Comparison of ENCODE assay signal across 15 cellular contexts in genomic region chr19:2589441-2589840, GRCh38.
DNase-seq lines count a peak whose midpoint lies in the region; ATAC-seq, FAIRE-seq and TF ChIP-seq lines count a peak whose summit lies in the region.
"Had no signal": no experiment of that assay in that cellular context is flagged by ENCODE, and none has a peak within 500 bp of the region (broad histone marks: within the 10 kb centered on the region; RNA-seq: fewer than 3 reads in every experiment).

No MANE protein-coding gene starts in this region.

- H3K27me3 Mint-ChIP-seq in Caco-2 (ENCODE audit: insufficient read depth, unreplicated experiment) (no peaks in the 10 kb centered on the region), activated B cell treated with CpG ODN at 0.5 μM for 24 hours (no peaks in the 10 kb centered on the region)

- TF ChIP-seq CTCF in Caco-2 (IDR thresholded peaks at IDR 0.05; ENCODE audit: insufficient read depth in 1 of 2, low read depth in 1 of 2, low read length in 1 of 2, severe bottlenecking in 1 of 2, unreplicated experiment in 1 of 2), result no peak
- no peak for TF ChIP-seq CTCF in activated B cell treated with CpG ODN at 0.5 μM for 24 hours (IDR thresholded peaks at IDR 0.05)
- TF ChIP-seq CTCF in lower lobe of right lung (IDR thresholded peaks at IDR 0.05), result no peak

- no peak for TF ChIP-seq POLR2A in H54 (IDR thresholded peaks at IDR 0.05; ENCODE audit: low read depth, low read length)

- intact Hi-C loops in Caco-2 (cut with micrococcal nuclease; ENCODE audit: unreplicated experiment) (no loop called here), activated B cell treated with CpG ODN at 0.5 μM for 24 hours (cut with micrococcal nuclease) (no loop called here), lower lobe of right lung (cut with DNase I) (no loop called here), sciatic nerve (cut with DNase I) (no loop called here)

- no peak overlapping the region for H3K27ac ChIP-seq in lower lobe of right lung

- H3K4me3 Mint-ChIP-seq in Caco-2 (ENCODE audit: unreplicated experiment) (no peak overlapping the region), activated B cell treated with CpG ODN at 0.5 μM for 24 hours (no peak overlapping the region)
- H3K4me3 Mint-ChIP-seq: CD14-positive monocyte had no signal

- peaks cover 32% of the 10 kb centered on the region for H3K4me1 ChIP-seq in Caco-2
- H3K4me1 ChIP-seq in lower lobe of right lung, result no peaks in the 10 kb centered on the region

- H3K9me3 ChIP-seq in Caco-2 (no peaks in the 10 kb centered on the region), lower lobe of right lung (no peaks in the 10 kb centered on the region)

- BruUV-seq in Caco-2 (replicated peaks; lab: Mats Ljungman, UMichigan), result no TSS peak

- H3K4me3 ChIP-seq in Caco-2 (ENCODE audit: low read depth, low read length) (no peak overlapping the region), lower lobe of right lung (no peak overlapping the region)

- POLR2A ChIA-PET in Caco-2 (lab: Charles Lee) (no interaction called here), activated B cell treated with CpG ODN at 0.5 μM for 24 hours (lab: Charles Lee) (interaction anchor here (0.8 to 0.9 kb wide), 2 partner anchors 10 to 111 kb away, joined by 3 read pairs; no protein-coding TSS in a partner anchor)

- peaks cover 6% of the 10 kb centered on the region for H3K36me3 Mint-ChIP-seq in Caco-2 (ENCODE audit: insufficient read depth, unreplicated experiment)
- peaks cover 41% of the 10 kb centered on the region for H3K36me3 Mint-ChIP-seq in activated B cell treated with CpG ODN at 0.5 μM for 24 hours (ENCODE audit: low read depth)
- H3K36me3 Mint-ChIP-seq: CD14-positive monocyte had no signal

- ATAC-seq in activated B cell treated with CpG ODN at 0.5 μM for 24 hours (ENCODE audit: low read depth) (no peak), lower lobe of right lung (no peak), sciatic nerve (no peak), HG02938 (IDR thresholded peaks at IDR 0.05; ENCODE audit: unreplicated experiment) (no peak)

- H3K9me3 Mint-ChIP-seq in Caco-2 (ENCODE audit: unreplicated experiment) (peaks cover 14% of the 10 kb centered on the region), activated B cell treated with CpG ODN at 0.5 μM for 24 hours (no peaks in the 10 kb centered on the region)

- H3K36me3 ChIP-seq in Caco-2 (ENCODE audit: control insufficient read depth, insufficient read depth, low read length) (no peaks in the 10 kb centered on the region), lower lobe of right lung (no peaks in the 10 kb centered on the region)

- no peak for FAIRE-seq in H54 (lab: Jason Lieb, UNC)
- FAIRE-seq: RCC 7860 had no signal

- H3K4me1 Mint-ChIP-seq in Caco-2 (ENCODE audit: low read depth, unreplicated experiment) (peaks cover 34% of the 10 kb centered on the region), activated B cell treated with CpG ODN at 0.5 μM for 24 hours (peaks cover 41% of the 10 kb centered on the region)

- CTCF ChIA-PET in Caco-2 (lab: Charles Lee), result interaction anchor here (0.6 to 0.7 kb wide), 2 partner anchors 11 to 25 kb away, joined by 3 to 6 read pairs; no protein-coding TSS in a partner anchor
- CTCF ChIA-PET in activated B cell treated with CpG ODN at 0.5 μM for 24 hours (lab: Charles Lee), result no interaction called here

- DNase-seq in Caco-2, result no peak
- no peak for DNase-seq in activated B cell treated with CpG ODN at 0.5 μM for 24 hours
- peak; percentile 10 for DNase-seq in lower lobe of right lung
- peak; percentile 30 for DNase-seq in sciatic nerve (ENCODE audit: low spot score)
- DNase-seq in H54 (ENCODE audit: insufficient read length, low spot score), result no peak
- DNase-seq in stimulated activated naive CD4-positive, alpha-beta T cell (lab: John Stamatoyannopoulos, UW), result no peak
- no peak for DNase-seq in activated CD4-positive, alpha-beta T cell treated with anti-CD3 and anti-CD28 coated beads for 4 hours
- DNase-seq: H7, NCI-H1930, NCI-H446, NCI-H69, SHP77 treated with DMSO at 0.1 percent for 48 hours had no signal

- H3K27ac Mint-ChIP-seq in Caco-2 (ENCODE audit: unreplicated experiment), result peak overlapping the region; percentile 46
- H3K27ac Mint-ChIP-seq in activated B cell treated with CpG ODN at 0.5 μM for 24 hours, result peak overlapping the region; percentile 31
- H3K27ac Mint-ChIP-seq: CD14-positive monocyte had no signal

- H3K27me3 ChIP-seq in Caco-2 (replicated peaks; ENCODE audit: control insufficient read depth, insufficient read depth, low read length), result no peaks in the 10 kb centered on the region
- no peaks in the 10 kb centered on the region for H3K27me3 ChIP-seq in lower lobe of right lung (ENCODE audit: low read depth)

Comparison
In these comparisons a context has a peak if more than half of its experiments do, and no peak if none do; other contexts are left out.
1. DNase-seq: peak in lower lobe of right lung (single experiment) and sciatic nerve (single experiment); none in Caco-2 (0 of 2), activated B cell treated with CpG ODN at 0.5 μM for 24 hours (single experiment), H54 (single experiment), stimulated activated naive CD4-positive, alpha-beta T cell (0 of 6) and activated CD4-positive, alpha-beta T cell treated with anti-CD3 and anti-CD28 coated beads for 4 hours (0 of 2).